Comparison of ENCODE assay signal across 8 cellular contexts in genomic region chr18:12702221-12703095, GRCh38. TPM values are rescaled to one million over a fixed set of nuclear protein-coding genes. Genes with fewer than 3 reads are reported as not detected.
DNase-seq lines count a peak whose midpoint lies in the region; ATAC-seq and TF ChIP-seq lines count a peak whose summit lies in the region.

A gene with protein sequence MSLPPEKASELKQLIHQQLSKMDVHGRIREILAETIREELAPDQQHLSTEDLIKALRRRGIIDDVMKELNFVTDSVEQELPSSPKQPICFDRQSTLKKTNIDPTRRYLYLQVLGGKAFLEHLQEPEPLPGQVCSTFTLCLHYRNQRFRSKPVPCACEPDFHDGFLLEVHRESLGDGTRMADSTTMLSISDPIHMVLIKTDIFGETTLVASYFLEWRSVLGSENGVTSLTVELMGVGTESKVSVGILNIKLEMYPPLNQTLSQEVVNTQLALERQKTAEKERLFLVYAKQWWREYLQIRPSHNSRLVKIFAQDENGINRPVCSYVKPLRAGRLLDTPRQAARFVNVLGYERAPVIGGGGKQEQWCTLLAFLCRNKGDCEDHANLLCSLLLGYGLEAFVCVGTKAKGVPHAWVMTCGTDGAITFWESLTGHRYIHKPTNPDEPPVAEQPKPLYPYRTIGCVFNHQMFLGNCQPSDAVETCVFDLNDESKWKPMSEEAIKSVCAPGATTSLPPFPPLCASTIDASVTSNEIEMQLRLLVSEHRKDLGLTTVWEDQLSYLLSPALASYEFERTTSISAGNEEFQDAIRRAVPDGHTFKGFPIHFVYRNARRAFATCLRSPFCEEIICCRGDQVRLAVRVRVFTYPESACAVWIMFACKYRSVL (minus strand): TSS chr18:12702723. CDS start chr18:12702548, 175 bp downstream.
TSS of gene PSMG2 (plus strand) at chr18:12703042. CDS start at chr18:12703108, 66 bp downstream.

- H3K4me3 ChIP-seq in AG10803 (ENCODE audit: low read length): peak within 1 kb of the TSS; percentile 92

- DNase-seq in AG10803 (ENCODE audit: low read depth) (peak; percentile 89), NCI-H524 (lab: John Stamatoyannopoulos, UW) (peak; percentile 59 to 76), cerebellum (ENCODE audit: low spot score) (peak; percentile 88), kidney tubule cell (ENCODE audit: low spot score) (peak; percentile 91)
- peak; percentile 70 to 74 for DNase-seq in activated CD4-positive, alpha-beta T cell treated with anti-CD3 and anti-CD28 coated beads for 24 hours (ENCODE audit: low read depth in 2 of 2)
- peak; percentile 50 to 63 for DNase-seq in stimulated activated CD4-positive, alpha-beta T cell treated with anti-CD3 and anti-CD28 coated beads, Interleukin-1b, Interleukin-23, amount 100 ng/mL, for 1 hour (ENCODE audit: low read depth in 2 of 2)

- ATAC-seq in GM19025 (IDR thresholded peaks at IDR 0.05; ENCODE audit: low read depth, unreplicated experiment) (peak; percentile 87), HG03196 (IDR thresholded peaks at IDR 0.05; ENCODE audit: unreplicated experiment) (peak; percentile 92)

- no peak for TF ChIP-seq CTCF in AG10803 (conservative IDR thresholded peaks at IDR 0.05; ENCODE audit: low read length)

RNA-seq across cellular contexts. Expression of the first gene that starts in this region (rescaled TPM):
- 13.6 TPM for total RNA-seq in cerebellum

RNA-seq across cellular contexts. Expression of gene PSMG2, which starts in this region (rescaled TPM):
- total RNA-seq in cerebellum: 46.3 TPM

Comparison
In these comparisons a context has a peak if more than half of its experiments do, and no peak if none do; other contexts are left out.
1. Peak in every context shown above with its lines: DNase-seq, ATAC-seq and H3K4me3 ChIP-seq.